1 cellular context compared by ENCODE assay signal in the genomic region with DNA sequence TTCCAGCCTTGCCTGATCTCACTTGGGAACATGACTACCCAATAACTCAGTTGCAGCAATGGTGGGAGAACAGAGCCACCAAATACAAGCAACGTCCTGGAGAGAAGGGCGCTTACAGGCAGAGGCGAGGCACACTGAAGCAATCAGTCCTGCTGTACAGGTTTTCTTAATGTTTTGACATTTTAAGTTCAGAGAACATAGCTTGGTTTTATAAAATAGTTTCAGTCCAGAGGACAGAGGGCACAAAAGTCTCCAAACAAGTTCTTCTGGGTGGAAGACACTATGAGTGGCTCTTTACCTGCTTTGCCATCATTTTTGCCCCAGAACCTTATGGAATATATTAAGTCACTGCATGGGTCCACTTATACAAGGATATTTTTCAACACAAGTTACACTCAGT.
TF ChIP-seq lines count a peak whose summit lies in the region.

No MANE protein-coding gene starts in this region.

TF ChIP-seq in GM23338, 12 proteins besides CTCF, POLR2A, EP300 and RAD21 (continued from another document):
- no peak for TF ChIP-seq ETS1 (IDR thresholded peaks at IDR 0.05)
- no peak for TF ChIP-seq EZH2phosphoT487 (IDR thresholded peaks at IDR 0.05; ENCODE audit: unreplicated experiment)
